ENCODE assay signal across 34 cellular contexts in the genomic region with DNA sequence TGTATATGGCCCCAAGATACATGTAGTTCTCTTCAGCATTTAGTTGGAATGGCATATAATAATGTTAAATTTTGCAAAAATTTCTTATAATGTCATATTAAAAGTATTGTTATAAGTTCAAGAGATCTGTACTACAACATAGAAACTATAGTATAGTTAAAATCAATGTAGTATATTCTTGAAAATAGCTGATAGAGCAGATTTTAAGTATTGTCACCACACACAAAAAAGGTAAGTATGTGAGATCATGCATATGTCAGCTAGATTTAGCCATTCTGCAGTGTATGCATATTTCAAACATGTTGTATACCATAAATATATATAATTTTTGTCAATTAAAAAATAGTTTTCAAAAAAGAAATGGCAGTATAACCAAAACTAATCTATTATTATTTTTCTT.
"Had no signal": no experiment of that assay in that cellular context is flagged by ENCODE, and none has a peak within 500 bp of the region (broad histone marks: within the 10 kb centered on the region; RNA-seq: fewer than 3 reads in every experiment).

No MANE protein-coding gene starts in this region.

- FAIRE-seq: colon had no signal

- H3K9me3 ChIP-seq: adrenal gland, gastrocnemius medialis had no signal

- H3K4me1 Mint-ChIP-seq: activated naive CD4-positive, alpha-beta T cell treated with anti-CD3 and anti-CD28 coated beads, Interleukin-2, amount 50 U/mL, for 24 hours; WTC11 had no signal

- H3K4me1 ChIP-seq: adrenal gland, body of pancreas, esophagus muscularis mucosa, gastrocnemius medialis, heart left ventricle had no signal

- ATAC-seq: activated CD8-positive, alpha-beta memory T cell treated with anti-CD3 and anti-CD28 coated beads, Interleukin-2, amount 10 ng/mL, durations not matched to agents 7 days and 5 days; activated CD8-positive, alpha-beta T cell treated with anti-CD3 and anti-CD28 coated beads, Interleukin-2, amount 10 ng/mL, durations not matched to agents 7 days and 5 days; activated naive CD8-positive, alpha-beta T cell treated with anti-CD3 and anti-CD28 coated beads, Interleukin-2, amount 50 U/mL, for 24 hours; body of pancreas; effector memory CD8-positive, alpha-beta T cell; foreskin keratinocyte; gastrocnemius medialis; heart left ventricle; WTC11 had no signal

- H3K27ac ChIP-seq: adrenal gland, body of pancreas, esophagus muscularis mucosa, foreskin keratinocyte, gastrocnemius medialis, heart left ventricle had no signal

- DNase-seq: activated CD4-positive, alpha-beta T cell treated with anti-CD3 and anti-CD28 coated beads for 1 hour; activated CD4-positive, alpha-beta T cell treated with anti-CD3 and anti-CD28 coated beads for 4 hours; activated CD4-positive, alpha-beta T cell treated with anti-CD3 and anti-CD28 coated beads, Interleukin-2, amount 50 U/mL, for 1 hour; activated CD4-positive, alpha-beta T cell treated with anti-CD3 and anti-CD28 coated beads, Interleukin-2, amount 50 U/mL, for 48 hours; activated CD8-positive, alpha-beta memory T cell treated with anti-CD3 and anti-CD28 coated beads, Interleukin-2, amount 10 ng/mL, durations not matched to agents 7 days and 5 days; activated CD8-positive, alpha-beta memory T cell treated with anti-CD3 and anti-CD28 coated beads, Interleukin-2, amount 50 U/mL, for 4 hours; activated CD8-positive, alpha-beta T cell treated with anti-CD3 and anti-CD28 coated beads, Interleukin-2, amount 10 ng/mL, durations not matched to agents 7 days and 5 days; activated effector memory CD4-positive, alpha-beta T cell treated with anti-CD3 and anti-CD28 coated beads, Interleukin-2, amount 50 U/mL, for 16 hours; activated naive CD4-positive, alpha-beta T cell treated with anti-CD3 and anti-CD28 coated beads for 36 hours; activated naive CD8-positive, alpha-beta T cell treated with anti-CD3 and anti-CD28 coated beads for 36 hours; activated naive CD8-positive, alpha-beta T cell treated with anti-CD3 and anti-CD28 coated beads, Interleukin-2, amount 50 U/mL, for 24 hours; activated T-cell treated with anti-CD3 and anti-CD28 coated beads, Interleukin-2, amount 50 U/mL, for 1 hour; activated T-cell treated with anti-CD3 and anti-CD28 coated beads, Interleukin-2, amount 50 U/mL, for 48 hours; adrenal gland; amygdala; aorta; body of pancreas; caudate nucleus; cortex of kidney; dermis blood vessel endothelial cell; effector CD4-positive, alpha-beta T cell; effector memory CD8-positive, alpha-beta T cell; erythroblast; foreskin keratinocyte; gastrocnemius medialis; glutamatergic neuron; heart left ventricle; T-helper 2 cell had no signal

- H3K27me3 Mint-ChIP-seq: activated CD8-positive, alpha-beta memory T cell treated with anti-CD3 and anti-CD28 coated beads, Interleukin-2, amount 10 ng/mL, durations not matched to agents 7 days and 5 days; activated naive CD4-positive, alpha-beta T cell treated with anti-CD3 and anti-CD28 coated beads, Interleukin-2, amount 50 U/mL, for 24 hours; activated naive CD8-positive, alpha-beta T cell treated with anti-CD3 and anti-CD28 coated beads for 36 hours; activated naive CD8-positive, alpha-beta T cell treated with anti-CD3 and anti-CD28 coated beads, Interleukin-2, amount 50 U/mL, for 24 hours; effector memory CD8-positive, alpha-beta T cell had no signal

- H3K4me3 Mint-ChIP-seq: activated CD8-positive, alpha-beta memory T cell treated with anti-CD3 and anti-CD28 coated beads, Interleukin-2, amount 10 ng/mL, durations not matched to agents 7 days and 5 days; activated CD8-positive, alpha-beta T cell treated with anti-CD3 and anti-CD28 coated beads, Interleukin-2, amount 10 ng/mL, durations not matched to agents 7 days and 5 days; activated naive CD4-positive, alpha-beta T cell treated with anti-CD3 and anti-CD28 coated beads for 36 hours; activated naive CD4-positive, alpha-beta T cell treated with anti-CD3 and anti-CD28 coated beads, Interleukin-2, amount 50 U/mL, for 24 hours; activated naive CD8-positive, alpha-beta T cell treated with anti-CD3 and anti-CD28 coated beads for 36 hours; activated naive CD8-positive, alpha-beta T cell treated with anti-CD3 and anti-CD28 coated beads, Interleukin-2, amount 50 U/mL, for 24 hours; activated T-helper 1 cell treated with anti-CD3 and anti-CD28 coated beads, Interleukin-12 subunit alpha, Interleukin-12 subunit beta, Interleukin-2, Interleukin-4 antibody, amounts not matched to agents 30 ng/mL and 10 ng/mL and 1 ng/mL, durations not matched to agents 14 hours and 24 hours and 36 hours; effector memory CD8-positive, alpha-beta T cell; WTC11 had no signal

- H3K27ac Mint-ChIP-seq: activated CD8-positive, alpha-beta memory T cell treated with anti-CD3 and anti-CD28 coated beads, Interleukin-2, amount 10 ng/mL, durations not matched to agents 7 days and 5 days; activated CD8-positive, alpha-beta T cell treated with anti-CD3 and anti-CD28 coated beads, Interleukin-2, amount 10 ng/mL, durations not matched to agents 7 days and 5 days; activated naive CD4-positive, alpha-beta T cell treated with anti-CD3 and anti-CD28 coated beads for 36 hours; activated naive CD8-positive, alpha-beta T cell treated with anti-CD3 and anti-CD28 coated beads for 36 hours; activated naive CD8-positive, alpha-beta T cell treated with anti-CD3 and anti-CD28 coated beads, Interleukin-2, amount 50 U/mL, for 24 hours; activated T-helper 1 cell treated with anti-CD3 and anti-CD28 coated beads, Interleukin-12 subunit alpha, Interleukin-12 subunit beta, Interleukin-2, Interleukin-4 antibody, amounts not matched to agents 30 ng/mL and 10 ng/mL and 1 ng/mL, durations not matched to agents 14 hours and 24 hours and 36 hours; activated T-helper 2 cell treated with anti-CD3 and anti-CD28 coated beads, Interferon-gamma antibody, Interleukin-2, Interleukin-4, amounts not matched to agents 10 μg/mL and 5 μg/mL and 100 μg/mL, durations not matched to agents 14 hours and 24 hours and 36 hours; WTC11 had no signal

- H3K4me3 ChIP-seq: adrenal gland, body of pancreas, esophagus muscularis mucosa, gastrocnemius medialis, heart left ventricle had no signal

- H3K9me3 Mint-ChIP-seq: activated naive CD4-positive, alpha-beta T cell treated with anti-CD3 and anti-CD28 coated beads for 36 hours; activated naive CD4-positive, alpha-beta T cell treated with anti-CD3 and anti-CD28 coated beads, Interleukin-2, amount 50 U/mL, for 24 hours; activated naive CD8-positive, alpha-beta T cell treated with anti-CD3 and anti-CD28 coated beads for 36 hours; activated naive CD8-positive, alpha-beta T cell treated with anti-CD3 and anti-CD28 coated beads, Interleukin-2, amount 50 U/mL, for 24 hours; activated T-helper 1 cell treated with anti-CD3 and anti-CD28 coated beads, Interleukin-12 subunit alpha, Interleukin-12 subunit beta, Interleukin-2, Interleukin-4 antibody, amounts not matched to agents 30 ng/mL and 10 ng/mL and 1 ng/mL, durations not matched to agents 14 hours and 24 hours and 36 hours; activated T-helper 2 cell treated with anti-CD3 and anti-CD28 coated beads, Interferon-gamma antibody, Interleukin-2, Interleukin-4, amounts not matched to agents 10 μg/mL and 5 μg/mL and 100 μg/mL, durations not matched to agents 14 hours and 24 hours and 36 hours; effector memory CD8-positive, alpha-beta T cell; WTC11 had no signal
